ENCODE assay signal across 8 cellular contexts in the genomic region with DNA sequence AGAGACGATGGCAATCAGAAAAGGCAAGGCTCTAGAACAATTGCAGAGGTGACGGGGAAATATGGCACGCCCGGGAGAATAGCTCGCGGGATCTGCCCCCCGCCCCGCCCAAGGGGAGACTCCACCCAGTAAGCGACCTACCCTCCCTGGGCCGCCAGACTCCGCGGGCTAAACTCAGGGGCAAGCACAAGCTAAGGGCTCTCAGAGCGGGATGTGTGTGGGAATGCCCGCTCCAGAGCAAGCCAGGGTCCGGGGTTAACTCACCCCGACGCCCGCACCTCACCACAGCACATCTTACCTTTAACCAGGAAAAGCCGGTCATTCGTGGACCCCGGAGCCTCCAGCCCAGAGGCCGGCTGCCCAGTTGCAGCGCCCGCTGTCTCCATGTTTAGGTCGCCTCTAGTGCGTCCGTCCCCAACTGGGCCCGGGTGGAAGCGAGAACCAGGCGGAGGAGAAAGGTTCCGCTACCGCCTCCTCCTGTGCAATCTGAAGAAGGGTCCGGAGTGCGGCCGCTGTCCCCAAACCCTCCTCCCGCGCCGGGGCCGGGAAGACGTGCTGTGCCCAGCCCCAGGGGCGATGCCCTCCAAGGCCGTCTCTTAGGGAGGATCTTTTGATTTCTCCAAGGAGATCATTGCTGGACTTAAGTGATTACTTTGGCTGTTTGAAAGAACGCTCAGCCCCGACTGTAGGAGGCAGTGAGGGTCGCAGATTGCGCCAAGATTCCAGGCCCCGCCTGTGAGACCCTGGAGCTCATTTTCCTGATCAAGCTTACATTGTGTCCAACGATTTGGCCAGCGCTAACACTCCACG. TPM values are rescaled to one million over a fixed set of nuclear protein-coding genes. Genes with fewer than 3 reads are reported as not detected.
DNase-seq lines count a peak whose midpoint lies in the region; ATAC-seq and TF ChIP-seq lines count a peak whose summit lies in the region.

A gene (minus strand): TSS at position 406 of the 810 bp plus-strand sequence. CDS start 20 bp downstream, at position 386.

- POLR2A ChIA-PET in HEK293T (lab: Yijun Ruan, JAX), result interaction anchor here (0.7 to 3.1 kb wide), 40 partner anchors 9 to 1254 kb away, joined by 3 to 60 read pairs (median 4); a partner anchor contains a TSS

- peak within 1 kb of the TSS; percentile 97 for H3K4me3 ChIP-seq in GM08714 (ENCODE audit: low read length)
- peak within 1 kb of the TSS; percentile 93 for H3K4me3 ChIP-seq in NT2/D1 (ENCODE audit: insufficient read length, low read depth)
- peak within 1 kb of the TSS; percentile 66 for H3K4me3 ChIP-seq in urinary bladder (ENCODE audit: low read depth, low read length)

- peaks cover 49% of the 10 kb centered on the region for H3K27me3 Mint-ChIP-seq in activated naive CD4-positive, alpha-beta T cell treated with anti-CD3 and anti-CD28 coated beads, Interleukin-2, amount 10 ng/mL, durations not matched to agents 7 days and 5 days

- H3K4me1 ChIP-seq in NT2/D1 (ENCODE audit: insufficient read depth, insufficient read length) (no peaks in the 10 kb centered on the region), urinary bladder (ENCODE audit: insufficient read depth) (no peaks in the 10 kb centered on the region)

- peak within 1 kb of the TSS; percentile 91 for H3K27ac Mint-ChIP-seq in activated naive CD4-positive, alpha-beta T cell treated with anti-CD3 and anti-CD28 coated beads, Interleukin-2, amount 10 ng/mL, durations not matched to agents 7 days and 5 days

- H3K4me1 Mint-ChIP-seq in activated naive CD4-positive, alpha-beta T cell treated with anti-CD3 and anti-CD28 coated beads, Interleukin-2, amount 10 ng/mL, durations not matched to agents 7 days and 5 days, result peaks cover 37% of the 10 kb centered on the region

- ATAC-seq in Right ventricle myocardium inferior, result peak; percentile 97

- intact Hi-C loops in Right ventricle myocardium inferior (cut with DNase I) (loop anchor here (2.0 to 5.0 kb wide), 2 partner anchors 57 to 109 kb away; a partner anchor contains a TSS), posterior vena cava (cut with DNase I) (loop anchor here (2.0 to 5.0 kb wide), 2 partner anchors 59 kb away; a partner anchor contains a TSS)

- peak; percentile 93 for DNase-seq in HEK293T (ENCODE audit: extremely low spot score)
- peak; percentile 80 for DNase-seq in NT2/D1 (ENCODE audit: low read depth, low spot score)
- DNase-seq in activated naive CD4-positive, alpha-beta T cell treated with anti-CD3 and anti-CD28 coated beads, Interleukin-2, amount 10 ng/mL, durations not matched to agents 7 days and 5 days, result peak; percentile 90
- peak; percentile 95 for DNase-seq in Right ventricle myocardium inferior (ENCODE audit: missing footprints)
- peak; percentile 97 for DNase-seq in posterior vena cava (ENCODE audit: low spot score)
- DNase-seq in OCI-M2 (lab: John Stamatoyannopoulos, UW; ENCODE audit: unreplicated experiment), result no peak

- peak within 1 kb of the TSS; percentile 73 for H3K27ac ChIP-seq in urinary bladder (ENCODE audit: low read depth)

- H3K36me3 Mint-ChIP-seq in activated naive CD4-positive, alpha-beta T cell treated with anti-CD3 and anti-CD28 coated beads, Interleukin-2, amount 10 ng/mL, durations not matched to agents 7 days and 5 days, result peaks cover 9% of the 10 kb centered on the region

- peaks cover 22% of the 10 kb centered on the region for H3K36me3 ChIP-seq in NT2/D1 (ENCODE audit: insufficient read depth, insufficient read length, low read length)
- peaks cover 3% of the 10 kb centered on the region for H3K36me3 ChIP-seq in urinary bladder (ENCODE audit: insufficient read depth)

- under 1% methylated on average over 50 of the region's 50 CpGs for WGBS in urinary bladder

- no peaks in the 10 kb centered on the region for H3K27me3 ChIP-seq in NT2/D1 (ENCODE audit: insufficient read depth, insufficient read length)

- H3K9me3 Mint-ChIP-seq in activated naive CD4-positive, alpha-beta T cell treated with anti-CD3 and anti-CD28 coated beads, Interleukin-2, amount 10 ng/mL, durations not matched to agents 7 days and 5 days, result no peaks in the 10 kb centered on the region

- H3K9me3 ChIP-seq in NT2/D1 (ENCODE audit: insufficient read depth, low read length), result no peaks in the 10 kb centered on the region

- CTCF ChIA-PET in HEK293T (lab: Yijun Ruan, JAX), result interaction anchor here (0.6 to 2.5 kb wide), 5 partner anchors 8 to 292 kb away, joined by 4 to 14 read pairs (median 6); no protein-coding TSS in a partner anchor
- CTCF ChIA-PET in activated naive CD4-positive, alpha-beta T cell treated with anti-CD3 and anti-CD28 coated beads, Interleukin-2, amount 10 ng/mL, durations not matched to agents 7 days and 5 days (lab: Charles Lee), result interaction anchor here (1.0 to 7.5 kb wide), 8 partner anchors 7 to 434 kb away, joined by 3 to 56 read pairs (median 5); no protein-coding TSS in a partner anchor

- peak within 1 kb of the TSS; percentile 97 for H3K9ac ChIP-seq in NT2/D1 (ENCODE audit: insufficient read length, low read depth)

- peak within 1 kb of the TSS; percentile 95 for H3K4me3 Mint-ChIP-seq in activated naive CD4-positive, alpha-beta T cell treated with anti-CD3 and anti-CD28 coated beads, Interleukin-2, amount 10 ng/mL, durations not matched to agents 7 days and 5 days

TF ChIP-seq in HEK293T, 16 proteins besides CTCF, POLR2A, EP300 and RAD21:
- TF ChIP-seq FOXA1 (IDR thresholded peaks at IDR 0.05) (no peak), FOXK2 (IDR thresholded peaks at IDR 0.05) (peak; percentile 89), TARDBP (IDR thresholded peaks at IDR 0.05) (no peak), HDGF (IDR thresholded peaks at IDR 0.05; ENCODE audit: borderline replicate concordance) (no peak), ELF4 (IDR thresholded peaks at IDR 0.05) (peak; percentile 85), FOXM1 (IDR thresholded peaks at IDR 0.05; ENCODE audit: borderline replicate concordance) (peak; percentile 90), ARNT (IDR thresholded peaks at IDR 0.05) (peak; percentile 83), SUZ12 (IDR thresholded peaks at IDR 0.05) (no peak), ZNF384 (IDR thresholded peaks at IDR 0.05) (no peak), SP1 (IDR thresholded peaks at IDR 0.05) (no peak), LEF1 (IDR thresholded peaks at IDR 0.05; ENCODE audit: borderline replicate concordance) (no peak; the same call in 1 of the 2 replicates), BHLHE40 (IDR thresholded peaks at IDR 0.05; ENCODE audit: borderline replicate concordance) (no peak), CTBP1 (IDR thresholded peaks at IDR 0.05; ENCODE audit: borderline replicate concordance) (peak; percentile 94), NFRKB (IDR thresholded peaks at IDR 0.05) (peak; percentile 95), L3MBTL2 (conservative IDR thresholded peaks at IDR 0.05) (peak; percentile 59)
- TF ChIP-seq, protein P1, sequence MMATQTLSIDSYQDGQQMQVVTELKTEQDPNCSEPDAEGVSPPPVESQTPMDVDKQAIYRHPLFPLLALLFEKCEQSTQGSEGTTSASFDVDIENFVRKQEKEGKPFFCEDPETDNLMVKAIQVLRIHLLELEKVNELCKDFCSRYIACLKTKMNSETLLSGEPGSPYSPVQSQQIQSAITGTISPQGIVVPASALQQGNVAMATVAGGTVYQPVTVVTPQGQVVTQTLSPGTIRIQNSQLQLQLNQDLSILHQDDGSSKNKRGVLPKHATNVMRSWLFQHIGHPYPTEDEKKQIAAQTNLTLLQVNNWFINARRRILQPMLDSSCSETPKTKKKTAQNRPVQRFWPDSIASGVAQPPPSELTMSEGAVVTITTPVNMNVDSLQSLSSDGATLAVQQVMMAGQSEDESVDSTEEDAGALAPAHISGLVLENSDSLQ (IDR thresholded peaks at IDR 0.05), result no peak

RNA-seq across cellular contexts. Expression of the gene that starts here (rescaled TPM):
- 19.4 TPM for total RNA-seq in Right ventricle myocardium inferior
- total RNA-seq in posterior vena cava, result 10 to 100 TPM; 11.8 to 12.6 TPM
- 12.1 TPM for total RNA-seq in urinary bladder
- 9.6 TPM for polyA plus RNA-seq in urinary bladder
